ENCODE assay signal across 18 cellular contexts in genomic region chr9:37559125-37559524, GRCh38. TPM values are rescaled to one million over a fixed set of nuclear protein-coding genes. Genes with fewer than 3 reads are reported as not detected.
A peak's percentile ranks its signal among the peaks of the same experiment; 100 is the strongest.
DNase-seq lines count a peak whose midpoint lies in the region; ATAC-seq and TF ChIP-seq lines count a peak whose summit lies in the region.
"Had no signal": no experiment of that assay in that cellular context is flagged by ENCODE, and none has a peak within 500 bp of the region (broad histone marks: within the 10 kb centered on the region; RNA-seq: fewer than 3 reads in every experiment).

No MANE protein-coding gene starts in this region.

- no peaks in the 10 kb centered on the region for H3K27me3 ChIP-seq in neuronal stem cell (ENCODE audit: control insufficient read depth in 3 of 3, insufficient read depth in 3 of 3, low read depth in 1 of 3, low read length in 3 of 3)
- H3K27me3 ChIP-seq in neural progenitor cell: no peaks in the 10 kb centered on the region
- H3K27me3 ChIP-seq in PC-3 (ENCODE audit: low read length): no peaks in the 10 kb centered on the region

- H3K27ac ChIP-seq in neuronal stem cell (replicated peaks; ENCODE audit: low read length) (no peak overlapping the region), neural progenitor cell (no peak overlapping the region), PC-3 (ENCODE audit: low read length) (no peak overlapping the region)

- H3K23ac ChIP-seq in neuronal stem cell (ENCODE audit: low read depth, low read length, poor library complexity): no peak overlapping the region

- ATAC-seq in stimulated activated memory B cell treated with anti-CD40 and anti-IgM and Interleukin-4, amounts not matched to agents 10 μg/mL and 1 μg/mL and 100 μg/mL, for 72 hours: no peak
- ATAC-seq in PC-3 (no peak), left colon (no peak)

- POLR2A ChIA-PET in PC-3 (lab: Charles Lee; ENCODE audit: unreplicated experiment): no interaction called here

- BruUV-seq in PC-3 (replicated peaks; lab: Mats Ljungman, UMichigan): no TSS peak

- H3K79me1 ChIP-seq in neuronal stem cell (ENCODE audit: low read depth, low read length): no peaks in the 10 kb centered on the region

- H2AFZ ChIP-seq in neuronal stem cell (ENCODE audit: low read length): no peak overlapping the region
- no peak overlapping the region for H2AFZ ChIP-seq in neural progenitor cell (replicated peaks)
- H2AFZ ChIP-seq in PC-3 (ENCODE audit: low read length): no peak overlapping the region

- H3K36me3 ChIP-seq in neuronal stem cell (replicated peaks in 1 of 2; ENCODE audit: control insufficient read depth in 2 of 2, insufficient read depth in 2 of 2, low read length in 2 of 2): peaks cover 4 to 13% of the 10 kb centered on the region in 2 donors
- no peaks in the 10 kb centered on the region for H3K36me3 ChIP-seq in neural progenitor cell
- no peaks in the 10 kb centered on the region for H3K36me3 ChIP-seq in PC-3 (ENCODE audit: low read depth, low read length)

- H3K4me2 ChIP-seq in neuronal stem cell (ENCODE audit: insufficient read depth, low read length, poor library complexity, severe bottlenecking): no peak overlapping the region
- H3K4me2 ChIP-seq in neural progenitor cell: no peak overlapping the region
- H3K4me2 ChIP-seq in PC-3 (ENCODE audit: low read length): no peak overlapping the region

- H3K36me3 Mint-ChIP-seq in glutamatergic neuron (ENCODE audit: unreplicated experiment): peaks cover 11% of the 10 kb centered on the region
- H3K36me3 Mint-ChIP-seq in stimulated activated memory B cell treated with anti-CD40 and anti-IgM and Interleukin-4, amounts not matched to agents 10 μg/mL and 1 μg/mL and 100 μg/mL, for 72 hours: peaks cover 39% of the 10 kb centered on the region
- peaks cover 55% of the 10 kb centered on the region for H3K36me3 Mint-ChIP-seq in neural progenitor cell

- no peaks in the 10 kb centered on the region for H3K9me2 ChIP-seq in PC-3 (replicated peaks; ENCODE audit: low read length)

- WGBS in neuronal stem cell (ENCODE audit: extremely low coverage in 2 of 2, insufficient read length in 2 of 2, insufficient replicate concordance in 1 of 2), 2 donors: no CpG with 5 or more reads among the region's 1 CpG

- H3K4ac ChIP-seq in neuronal stem cell (ENCODE audit: low read length): no peak overlapping the region

- peaks cover 29% of the 10 kb centered on the region for H3K79me2 ChIP-seq in neural progenitor cell (ENCODE audit: low read depth)
- no peaks in the 10 kb centered on the region for H3K79me2 ChIP-seq in PC-3 (ENCODE audit: low read length)

- peaks cover 3 to 7% of the 10 kb centered on the region in 2 donors for H3K9me3 ChIP-seq in neuronal stem cell (replicated peaks in 1 of 2; ENCODE audit: control insufficient read depth in 2 of 2, insufficient read depth in 1 of 2, low read depth in 1 of 2, low read length in 2 of 2)
- no peaks in the 10 kb centered on the region for H3K9me3 ChIP-seq in neural progenitor cell (ENCODE audit: low read depth)
- H3K9me3 ChIP-seq in PC-3 (ENCODE audit: low read length): no peaks in the 10 kb centered on the region

- H3K4me3 ChIP-seq in neuronal stem cell (ENCODE audit: low read length in 2 of 2) (no peak overlapping the region), neural progenitor cell (no peak overlapping the region), PC-3 (ENCODE audit: low read length) (no peak overlapping the region)

- H4K8ac ChIP-seq in neuronal stem cell (ENCODE audit: low read depth, low read length): no peak overlapping the region

- H2BK5ac ChIP-seq in neuronal stem cell (ENCODE audit: low read length): no peak overlapping the region

- no peaks in the 10 kb centered on the region for H3K4me1 ChIP-seq in neuronal stem cell (ENCODE audit: control insufficient read depth in 2 of 2, insufficient read depth in 1 of 2, low read depth in 1 of 2, low read length in 2 of 2)
- H3K4me1 ChIP-seq in neural progenitor cell: no peaks in the 10 kb centered on the region
- H3K4me1 ChIP-seq in PC-3 (ENCODE audit: insufficient read depth, low read length): no peaks in the 10 kb centered on the region

- H4K91ac ChIP-seq in neuronal stem cell (ENCODE audit: low read depth, low read length, poor library complexity): no peak overlapping the region

- intact Hi-C loops in PC-3 (cut with micrococcal nuclease) (no loop called here), left colon (cut with DNase I, micrococcal nuclease) (loop anchor here in 1 of 2 donors (10.0 kb wide), 1 partner anchor 196 kb away; the partner anchor contains the start of gene TRMT10B)

- H3K9me3 Mint-ChIP-seq in glutamatergic neuron (ENCODE audit: unreplicated experiment): peaks cover 9% of the 10 kb centered on the region
- H3K9me3 Mint-ChIP-seq in stimulated activated memory B cell treated with anti-CD40 and anti-IgM and Interleukin-4, amounts not matched to agents 10 μg/mL and 1 μg/mL and 100 μg/mL, for 72 hours: peaks cover 7% of the 10 kb centered on the region
- peaks cover 18% of the 10 kb centered on the region for H3K9me3 Mint-ChIP-seq in neural progenitor cell

- no peak overlapping the region for H3K14ac ChIP-seq in neuronal stem cell (ENCODE audit: low read length)

- H3K27me3 Mint-ChIP-seq in glutamatergic neuron (ENCODE audit: unreplicated experiment): no peaks in the 10 kb centered on the region
- H3K27me3 Mint-ChIP-seq in stimulated activated memory B cell treated with anti-CD40 and anti-IgM and Interleukin-4, amounts not matched to agents 10 μg/mL and 1 μg/mL and 100 μg/mL, for 72 hours: no peaks in the 10 kb centered on the region
- peaks cover 3% of the 10 kb centered on the region for H3K27me3 Mint-ChIP-seq in neural progenitor cell (ENCODE audit: insufficient read depth, low read depth)
- H3K27me3 Mint-ChIP-seq: CD4-positive, alpha-beta memory T cell had no signal

- DNase-seq in NCI-H146 (lab: John Stamatoyannopoulos, UW): peak; percentile 59
- peak; percentile 21 for DNase-seq in NCI-H526 treated with DMSO at 0.1 percent for 48 hours (lab: John Stamatoyannopoulos, UW)
- DNase-seq in glutamatergic neuron: no peak
- DNase-seq in neuronal stem cell (ENCODE audit: low spot score): no peak
- no peak for DNase-seq in neural progenitor cell (ENCODE audit: low spot score)
- DNase-seq in PC-3: no peak
- DNase-seq in left colon: no peak
- DNase-seq: C1 segment of cervical spinal cord; Calu3; CD4-positive, alpha-beta memory T cell; COR-L47; DMS53; DMS79 treated with DMSO at 0.1 percent for 48 hours; GF-D8; GOT3; H7; HCEC 1CT had no signal

- H2BK120ac ChIP-seq in neuronal stem cell (ENCODE audit: low read depth, low read length): no peak overlapping the region

- H4K20me1 ChIP-seq in neural progenitor cell (ENCODE audit: low read depth) (peaks cover 4% of the 10 kb centered on the region), PC-3 (ENCODE audit: low read length) (no peaks in the 10 kb centered on the region)

- no peak overlapping the region for H2BK15ac ChIP-seq in neuronal stem cell (ENCODE audit: low read length)

- H3K9ac ChIP-seq in neuronal stem cell (ENCODE audit: low read depth, low read length, poor library complexity) (no peak overlapping the region), neural progenitor cell (no peak overlapping the region), PC-3 (ENCODE audit: low read length) (no peak overlapping the region)

- TF ChIP-seq CTCF in glutamatergic neuron (IDR thresholded peaks at IDR 0.05; ENCODE audit: partially characterized antibody, unreplicated experiment): no peak
- no peak for TF ChIP-seq CTCF in neural progenitor cell (IDR thresholded peaks at IDR 0.05)
- no peak for TF ChIP-seq CTCF in PC-3 (conservative IDR thresholded peaks at IDR 0.05; ENCODE audit: low read depth, low read length)

- H2AK5ac ChIP-seq in neuronal stem cell (ENCODE audit: low read depth, low read length): no peak overlapping the region

- no peaks in the 10 kb centered on the region for H3F3A ChIP-seq in neural progenitor cell (ENCODE audit: low read depth)
- no peaks in the 10 kb centered on the region for H3F3A ChIP-seq in PC-3 (ENCODE audit: low read length, unreplicated experiment)

- H3K27ac Mint-ChIP-seq in glutamatergic neuron (ENCODE audit: unreplicated experiment) (peak overlapping the region; percentile 50), neural progenitor cell (no peak overlapping the region)
- peak overlapping the region; percentile 61 for H3K27ac Mint-ChIP-seq in stimulated activated memory B cell treated with anti-CD40 and anti-IgM and Interleukin-4, amounts not matched to agents 10 μg/mL and 1 μg/mL and 100 μg/mL, for 72 hours
- H3K27ac Mint-ChIP-seq: CD4-positive, alpha-beta memory T cell had no signal

- H3K4me3 Mint-ChIP-seq in glutamatergic neuron (ENCODE audit: unreplicated experiment) (peak overlapping the region; percentile 52), neural progenitor cell (no peak overlapping the region)
- H3K4me3 Mint-ChIP-seq in stimulated activated memory B cell treated with anti-CD40 and anti-IgM and Interleukin-4, amounts not matched to agents 10 μg/mL and 1 μg/mL and 100 μg/mL, for 72 hours: no peak overlapping the region
- H3K4me3 Mint-ChIP-seq: CD4-positive, alpha-beta memory T cell had no signal

- CTCF ChIA-PET in PC-3 (lab: Charles Lee): no interaction called here

- peaks cover 42% of the 10 kb centered on the region for H3K4me1 Mint-ChIP-seq in glutamatergic neuron (ENCODE audit: low read depth, unreplicated experiment)
- peaks cover 44% of the 10 kb centered on the region for H3K4me1 Mint-ChIP-seq in stimulated activated memory B cell treated with anti-CD40 and anti-IgM and Interleukin-4, amounts not matched to agents 10 μg/mL and 1 μg/mL and 100 μg/mL, for 72 hours
- H3K4me1 Mint-ChIP-seq in neural progenitor cell: peaks cover 4% of the 10 kb centered on the region
- H3K4me1 Mint-ChIP-seq: CD4-positive, alpha-beta memory T cell had no signal

- no peak overlapping the region for H3K18ac ChIP-seq in neuronal stem cell (ENCODE audit: low read length)

- no peak overlapping the region for H2BK12ac ChIP-seq in neuronal stem cell (ENCODE audit: low read length)

RNA-seq across cellular contexts. Expression of gene FBXO10, which starts 17.1 kb away (rescaled TPM):
- total RNA-seq in glutamatergic neuron (ENCODE audit: unreplicated experiment) (68.7 TPM), neural progenitor cell (ENCODE audit: low replicate concordance) (13.4 and 28.2 TPM in 2 replicates), PC-3 (2014; rRNA removed) (2.6 and 5.1 TPM in 2 replicates), left colon (1 to 10 TPM; 4.0 to 4.4 TPM)
- polyA plus RNA-seq in neuronal stem cell (2013, experiment 1 of 2): 11.9 TPM
- 12.4 TPM for polyA plus RNA-seq in neuronal stem cell (2013, experiment 2 of 2)

RNA-seq across cellular contexts. Expression of gene TOMM5, which starts 33.3 kb away (rescaled TPM):
- total RNA-seq in glutamatergic neuron (ENCODE audit: unreplicated experiment) (52.4 TPM), neural progenitor cell (ENCODE audit: low replicate concordance) (142 and 201 TPM in 2 replicates), PC-3 (2014; rRNA removed) (220 and 252 TPM in 2 replicates), left colon (10 to 100 TPM; 49.1 to 58.5 TPM)
- 158 TPM for polyA plus RNA-seq in neuronal stem cell (2013, experiment 1 of 2)
- 162 TPM for polyA plus RNA-seq in neuronal stem cell (2013, experiment 2 of 2)

Comparison
In these comparisons a context has a peak if more than half of its experiments do, and no peak if none do; other contexts are left out.
1. DNase-seq: peak in NCI-H146 (single experiment) and NCI-H526 treated with DMSO at 0.1 percent for 48 hours (single experiment); none in glutamatergic neuron (single experiment), neuronal stem cell (single experiment), neural progenitor cell (single experiment), PC-3 (single experiment) and left colon (0 of 2).